Comparison of ENCODE assay signal across 10 cellular contexts in the genomic region with DNA sequence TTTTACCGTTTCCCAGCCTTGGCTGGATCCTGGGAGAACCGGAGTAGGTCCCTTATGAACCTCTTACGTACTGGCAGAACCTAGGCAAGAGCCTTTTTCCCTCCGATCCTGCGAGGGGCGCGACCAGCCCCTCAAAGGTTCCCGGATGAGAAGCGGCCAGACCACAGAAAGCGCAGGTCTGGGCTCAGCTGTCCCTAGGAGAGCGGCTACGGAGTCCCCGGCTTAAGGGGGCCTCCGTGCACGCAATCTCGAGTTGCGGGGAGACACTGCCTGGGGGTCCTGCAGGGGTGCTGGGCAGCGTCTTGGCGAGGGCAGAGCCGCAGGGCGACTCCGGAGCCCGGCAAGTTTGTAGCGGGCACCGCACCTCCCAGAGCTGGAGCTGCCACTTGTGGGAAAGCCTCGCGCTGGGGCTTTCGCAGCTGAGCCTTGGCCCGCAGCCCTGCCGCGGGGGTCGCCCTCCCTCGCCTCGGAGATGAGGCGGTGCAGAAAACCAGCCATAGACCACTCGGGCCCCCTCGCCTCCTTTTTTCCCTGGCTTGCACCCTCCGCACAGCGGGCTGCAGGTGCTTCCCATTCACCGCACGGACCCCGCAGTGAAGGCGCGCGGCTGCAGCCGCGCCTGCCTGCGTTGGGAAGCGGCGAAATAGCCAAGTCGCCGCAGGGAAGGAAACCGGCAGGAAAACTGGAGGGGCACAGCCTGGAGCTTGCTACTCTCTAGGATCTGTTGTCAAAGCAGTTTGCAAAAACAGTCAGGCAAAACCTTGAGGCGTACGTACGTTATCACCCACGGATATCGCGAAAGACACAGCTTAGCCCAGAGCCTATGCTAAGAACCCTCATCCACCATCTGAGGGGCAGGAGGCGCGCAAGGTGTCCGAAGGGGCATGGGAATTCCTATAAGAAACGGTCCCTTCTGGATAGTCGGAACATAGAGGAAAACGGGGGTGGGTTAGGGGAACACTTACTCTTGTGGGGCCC. TPM values are rescaled to one million over a fixed set of nuclear protein-coding genes. Genes with fewer than 3 reads are reported as not detected.
A peak's percentile ranks its signal among the peaks of the same experiment; 100 is the strongest.
DNase-seq lines count a peak whose midpoint lies in the region; ATAC-seq and TF ChIP-seq lines count a peak whose summit lies in the region.
"Had no signal": no experiment of that assay in that cellular context is flagged by ENCODE, and none has a peak within 500 bp of the region (broad histone marks: within the 10 kb centered on the region; RNA-seq: fewer than 3 reads in every experiment).

No MANE protein-coding gene starts in this region.

- H3K9me3 ChIP-seq in heart right ventricle (no peaks in the 10 kb centered on the region), parathyroid adenoma (ENCODE audit: control insufficient read depth, low read length) (no peaks in the 10 kb centered on the region)

- H3K4me3 ChIP-seq in heart right ventricle (peak overlapping the region; percentile 18 to 55 (median 40)), parathyroid adenoma (ENCODE audit: low read depth, low read length) (peak overlapping the region; percentile 18)

- H3K27me3 ChIP-seq in heart right ventricle = peaks cover 0 to 76% (median 49%) of the 10 kb centered on the region in 7 donors
- H3K27me3 ChIP-seq in parathyroid adenoma (ENCODE audit: control insufficient read depth, insufficient read depth, low read length) = peaks cover 2% of the 10 kb centered on the region

- WGBS in heart right ventricle, 2 donors = 1% methylated on average over 64 to 65 of the region's 65 CpGs

- H3K9ac ChIP-seq in parathyroid adenoma = no peak overlapping the region

- no peak for TF ChIP-seq CTCF in heart right ventricle (IDR thresholded peaks at IDR 0.05)
- no peak for TF ChIP-seq CTCF in parathyroid adenoma (IDR thresholded peaks at IDR 0.05)

- H3K4me1 ChIP-seq in heart right ventricle (peaks cover 0 to 14% (median 9%) of the 10 kb centered on the region in 9 donors), parathyroid adenoma (no peaks in the 10 kb centered on the region)

- peak; percentile 28 for DNase-seq in COR-L47 (lab: John Stamatoyannopoulos, UW)
- DNase-seq in NCI-H2227 treated with DMSO at 0.1 percent for 48 hours (lab: John Stamatoyannopoulos, UW) = peak; percentile 54
- DNase-seq in heart right ventricle = no peak
- DNase-seq in occipital lobe (lab: John Stamatoyannopoulos, UW) = no peak
- DNase-seq in stimulated activated CD4-positive, alpha-beta T cell treated with anti-CD3 and anti-CD28 coated beads, Interleukin-1b, Interleukin-23, amount 100 ng/mL, for 48 hours = no peak
- DNase-seq: activated CD4-positive, alpha-beta memory T cell treated with anti-CD3 and anti-CD28 coated beads, Interleukin-2, amount 10 ng/mL, durations not matched to agents 7 days and 5 days; CD8-positive, alpha-beta memory T cell had no signal

- H2AFZ ChIP-seq in parathyroid adenoma = no peak overlapping the region

- peak in 7 of 8 donors; percentile 27 to 81 (median 77) for ATAC-seq in heart right ventricle
- no peak for ATAC-seq in HG03354 (IDR thresholded peaks at IDR 0.05; ENCODE audit: poor library complexity, severe bottlenecking, unreplicated experiment)
- no peak for ATAC-seq in GM19035 (IDR thresholded peaks at IDR 0.05; ENCODE audit: unreplicated experiment)

- intact Hi-C loops in heart right ventricle (cut with DNase I) = no loop called here

- no peaks in the 10 kb centered on the region for H3K79me2 ChIP-seq in parathyroid adenoma

- H3K36me3 ChIP-seq in heart right ventricle = no peaks in the 10 kb centered on the region
- H3K36me3 ChIP-seq in parathyroid adenoma (ENCODE audit: control insufficient read depth, insufficient read depth, low read length) = no peaks in the 10 kb centered on the region

- no peak overlapping the region for H3K27ac ChIP-seq in heart right ventricle
- no peak overlapping the region for H3K27ac ChIP-seq in parathyroid adenoma

- H3K4me2 ChIP-seq in parathyroid adenoma (ENCODE audit: low read length) = peak overlapping the region; percentile 61

RNA-seq across cellular contexts. Expression of gene CDH8, which starts 0.8 kb away (rescaled TPM):
- total RNA-seq in heart right ventricle (1 to 10 TPM in 2 of 10 donors, under 1 TPM in 5, not detected in 3; 0.19 to 2.0 (median 0.53) TPM), occipital lobe (53.7 TPM)
- not detected for polyA plus RNA-seq in heart right ventricle
- total RNA-seq: activated CD4-positive, alpha-beta memory T cell treated with anti-CD3 and anti-CD28 coated beads, Interleukin-2, amount 10 ng/mL, durations not matched to agents 7 days and 5 days; CD8-positive, alpha-beta memory T cell had no signal
- polyA plus RNA-seq: CD8-positive, alpha-beta memory T cell had no signal

Comparison
In these comparisons a context has a peak if more than half of its experiments do, and no peak if none do; other contexts are left out.
1. DNase-seq: peak in COR-L47 (single experiment) and NCI-H2227 treated with DMSO at 0.1 percent for 48 hours (single experiment); none in heart right ventricle (0 of 2), occipital lobe (single experiment) and stimulated activated CD4-positive, alpha-beta T cell treated with anti-CD3 and anti-CD28 coated beads, Interleukin-1b, Interleukin-23, amount 100 ng/mL, for 48 hours (single experiment).
2. ATAC-seq: peak in heart right ventricle (7 of 8); none in HG03354 (single experiment) and GM19035 (single experiment).
3. RNA of gene CDH8, which starts 0.8 kb away (total RNA-seq): 53.7 TPM in occipital lobe (single experiment); 0.19 to 2.0 TPM in heart right ventricle; every median in the first group is over 10 times any median in the second.